In the genomic region with DNA sequence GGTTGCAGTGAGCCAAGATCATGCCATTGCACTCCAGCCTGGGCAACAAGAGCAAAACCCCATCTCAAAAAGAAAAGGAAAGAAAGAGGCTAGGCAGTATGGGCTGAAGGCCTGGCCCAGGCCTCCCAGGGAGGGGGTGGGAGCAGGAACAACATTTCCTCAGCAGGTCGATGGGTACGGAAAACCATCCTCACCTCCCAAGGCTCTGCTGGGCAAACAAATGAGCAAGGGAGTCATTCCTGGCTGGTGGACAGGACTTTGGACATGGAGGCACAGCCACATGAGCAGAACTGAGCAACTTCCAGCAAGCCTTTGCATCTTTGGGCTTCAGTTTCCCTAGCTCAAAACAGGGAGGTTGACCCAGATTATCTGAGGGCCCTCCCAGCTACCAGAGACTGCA, we compare ENCODE assay signal across 15 cellular contexts. TPM values are rescaled to one million over a fixed set of nuclear protein-coding genes. Genes with fewer than 3 reads are reported as not detected.
DNase-seq lines count a peak whose midpoint lies in the region; ATAC-seq, FAIRE-seq and TF ChIP-seq lines count a peak whose summit lies in the region.
"Had no signal": no experiment of that assay in that cellular context is flagged by ENCODE, and none has a peak within 500 bp of the region (broad histone marks: within the 10 kb centered on the region; RNA-seq: fewer than 3 reads in every experiment).

No MANE protein-coding gene starts in this region.

- H3K27me3 ChIP-seq in right lobe of liver = no peaks in the 10 kb centered on the region
- H3K27me3 ChIP-seq: BE2C had no signal

- H3K4me1 ChIP-seq in right lobe of liver = peaks cover 0 to 6% (median 0%) of the 10 kb centered on the region in 4 donors
- H3K4me1 ChIP-seq: A549, BE2C had no signal

- H3K9me3 ChIP-seq in right lobe of liver = no peaks in the 10 kb centered on the region
- H3K9me3 ChIP-seq: A549, BE2C had no signal

- intact Hi-C loops in right lobe of liver (cut with DNase I) = no loop called here

- 65% methylated on average over 2 of the region's 2 CpGs for WGBS in right lobe of liver (ENCODE audit: insufficient coverage, low coverage, low lambda C conversion rate, missing lambda C conversion rate)

- DNase-seq in GM10248 (ENCODE audit: extremely low spot score) (peak; percentile 12), GM12892 (ENCODE audit: insufficient read length) (peak; percentile 10), iPS-NIHi7 (ENCODE audit: extremely low spot score) (peak; percentile 5), right lobe of liver (no peak), DMS79 treated with DMSO at 0.1 percent for 48 hours (lab: John Stamatoyannopoulos, UW) (no peak)
- DNase-seq in stimulated activated CD4-positive, alpha-beta T cell treated with anti-CD3 and anti-CD28 coated beads, Interleukin-4, amount 100 ng/mL, for 4 hours = no peak
- DNase-seq: BE2C; CD4-positive, alpha-beta memory T cell; DMS79; EL had no signal

- TF ChIP-seq CTCF in GM10248 (IDR thresholded peaks at IDR 0.05; ENCODE audit: control extremely low read depth, extremely low read depth, low read depth, missing control alignments) = no peak
- no peak for TF ChIP-seq CTCF in right lobe of liver (IDR thresholded peaks at IDR 0.05)

- peak in 3 of 4 donors; percentile 20 to 39 (median 29) for ATAC-seq in right lobe of liver
- ATAC-seq: A549 had no signal

- H3K4me3 ChIP-seq in right lobe of liver = no peak overlapping the region
- H3K4me3 ChIP-seq: A549 had no signal

- CTCF ChIA-PET in GM10248 (lab: Yijun Ruan, JAX) = no interaction called here

- POLR2A ChIA-PET in GM10248 (lab: Yijun Ruan, JAX) = no interaction called here

- no peak for FAIRE-seq in GM12892 (lab: Jason Lieb, UNC)
- FAIRE-seq: A549, G401.6, GM18507 had no signal

- TF ChIP-seq POLR2A in GM12892 (IDR thresholded peaks at IDR 0.05; ENCODE audit: low read depth, low read length) (no peak), right lobe of liver (IDR thresholded peaks at IDR 0.05) (no peak)

- H3K27ac ChIP-seq in right lobe of liver = peak overlapping the region in 1 of 3 donors; percentile 24
- H3K27ac ChIP-seq: A549, C4-2B, HL-60 had no signal

- peaks cover 0 to 63% (median 29%) of the 10 kb centered on the region in 4 donors for H3K36me3 ChIP-seq in right lobe of liver

RNA-seq across cellular contexts. Expression of a gene that starts 13.0 kb away (rescaled TPM):
- 0.30 TPM for polyA plus RNA-seq in GM12892 (2012; ENCODE audit: missing spikeins)
- 10 to 100 TPM; 60.4 to 98.5 (median 76.8) TPM for total RNA-seq in right lobe of liver
- total RNA-seq: CD4-positive, alpha-beta memory T cell had no signal
- polyA plus RNA-seq: CD4-positive, alpha-beta memory T cell had no signal

Comparison
In these comparisons a context has a peak if more than half of its experiments do, and no peak if none do; other contexts are left out.
1. DNase-seq: peak in GM10248 (single experiment), GM12892 (single experiment) and iPS-NIHi7 (single experiment); none in right lobe of liver (0 of 3), stimulated activated CD4-positive, alpha-beta T cell treated with anti-CD3 and anti-CD28 coated beads, Interleukin-4, amount 100 ng/mL, for 4 hours (0 of 2) and DMS79 treated with DMSO at 0.1 percent for 48 hours (single experiment).